Comparison of ENCODE assay signal across 15 cellular contexts in the genomic region with DNA sequence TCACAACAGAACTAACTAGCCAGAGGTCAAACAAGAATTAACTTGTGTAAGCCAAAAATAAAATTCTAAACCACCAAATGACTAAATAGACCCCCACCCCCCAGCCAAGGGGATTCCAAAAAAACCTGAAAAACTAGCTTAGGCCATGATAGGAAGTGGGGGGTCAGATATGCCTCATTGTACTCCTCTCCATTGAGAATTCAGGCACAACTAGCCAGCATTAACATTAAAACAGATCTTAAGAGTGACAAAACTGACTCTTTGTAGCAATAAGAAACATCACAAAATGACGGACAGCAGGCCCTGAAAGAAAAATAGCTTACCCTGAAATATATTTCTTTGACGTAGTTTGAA.
DNase-seq lines count a peak whose midpoint lies in the region; ATAC-seq, FAIRE-seq and TF ChIP-seq lines count a peak whose summit lies in the region.
"Had no signal": no experiment of that assay in that cellular context is flagged by ENCODE, and none has a peak within 500 bp of the region (broad histone marks: within the 10 kb centered on the region; RNA-seq: fewer than 3 reads in every experiment).

No MANE protein-coding gene starts in this region.

- no peaks in the 10 kb centered on the region for H3K9me3 Mint-ChIP-seq in activated naive CD4-positive, alpha-beta T cell treated with anti-CD3 and anti-CD28 coated beads, Interleukin-2, amount 10 ng/mL, durations not matched to agents 7 days and 5 days
- H3K9me3 Mint-ChIP-seq: CD4-positive, alpha-beta T cell had no signal

- H3K27ac ChIP-seq in H1 (ENCODE audit: low read depth, low read length): peak overlapping the region; percentile 60; the same call in 1 of the 2 replicates
- H3K27ac ChIP-seq in lower lobe of right lung: peak overlapping the region; percentile 78
- H3K27ac ChIP-seq in upper lobe of left lung: peak overlapping the region; percentile 47 to 67 (median 53)
- H3K27ac ChIP-seq: RWPE1, SJSA1 had no signal

- TF ChIP-seq RAD21 in H1 (IDR thresholded peaks at IDR 0.05 in 1 of 2, conservative IDR thresholded peaks at IDR 0.05 in 1 of 2; ENCODE audit: low read depth in 2 of 2, low read length in 2 of 2): no peak

- no peak; a peak in 1 of 3 replicates for TF ChIP-seq EP300 in H1 (IDR thresholded peaks at IDR 0.05; ENCODE audit: borderline replicate concordance in 1 of 2, low read depth in 2 of 2, low read length in 2 of 2)
- no peak for TF ChIP-seq EP300 in upper lobe of left lung (IDR thresholded peaks at IDR 0.05)

- no peak overlapping the region for H4K8ac ChIP-seq in H1 (ENCODE audit: extremely low read depth, insufficient read depth, low read length)

- TF ChIP-seq CTCF in H1 (IDR thresholded peaks at IDR 0.05; ENCODE audit: control extremely low read depth in 1 of 3, insufficient read depth in 1 of 3, low read depth in 1 of 3, low read length in 3 of 3) (no peak), lower lobe of right lung (IDR thresholded peaks at IDR 0.05) (no peak), upper lobe of left lung (IDR thresholded peaks at IDR 0.05) (no peak)

- WGBS in H1 (ENCODE audit: extremely low coverage in 1 of 2, insufficient coverage in 1 of 2, insufficient read length in 1 of 2, insufficient replicate concordance in 2 of 2, low coverage in 1 of 2, low lambda C conversion rate in 2 of 2, missing lambda C conversion rate in 1 of 2), 2 experiments: 52% methylated on average over 2 of the region's 2 CpGs; no CpG with 5 or more reads in 1 of the 2 experiments
- 79 to 89% methylated on average over 2 of the region's 2 CpGs for WGBS in upper lobe of left lung, 2 donors

- DNase-seq in ELF-1 (ENCODE audit: low read depth, low spot score) (peak; percentile 45), H1 (ENCODE audit: low read depth in 1 of 2, low spot score in 2 of 2) (peak in 1 of 2 experiments; percentile 5), lower lobe of right lung (no peak), upper lobe of left lung (no peak), putamen (ENCODE audit: low spot score) (no peak)
- DNase-seq in activated naive CD4-positive, alpha-beta T cell treated with anti-CD3 and anti-CD28 coated beads, Interleukin-2, amount 10 ng/mL, durations not matched to agents 7 days and 5 days: no peak
- DNase-seq: AML-193; CD4-positive, alpha-beta T cell; NCI-H146; NCI-H2107 had no signal

- H3K18ac ChIP-seq in H1 (ENCODE audit: extremely low read depth, low read length): no peak overlapping the region

- ATAC-seq in lower lobe of right lung (peak in 1 of 2 donors; percentile 47), upper lobe of left lung (ENCODE audit: low FRiP score in 2 of 2) (no peak), GM18909 (IDR thresholded peaks at IDR 0.05; ENCODE audit: poor library complexity, unreplicated experiment) (no peak)
- ATAC-seq: K562 had no signal

- no peak for FAIRE-seq in H1 (lab: Jason Lieb, UNC)
- FAIRE-seq: D721Med, K562 had no signal

- intact Hi-C loops in lower lobe of right lung (cut with DNase I): no loop called here

- H4K5ac ChIP-seq in H1 (ENCODE audit: insufficient read length, low read depth, low read length): no peak overlapping the region

- H3K27me3 ChIP-seq in H1 (replicated peaks in 1 of 4; ENCODE audit: control insufficient read depth in 3 of 4, extremely low read depth in 1 of 4, insufficient read depth in 3 of 4, low read length in 3 of 4) (no peaks in the 10 kb centered on the region), lower lobe of right lung (ENCODE audit: low read depth) (no peaks in the 10 kb centered on the region), upper lobe of left lung (no peaks in the 10 kb centered on the region)

- H3K14ac ChIP-seq in H1 (ENCODE audit: insufficient read length): no peak overlapping the region

- H3K9ac ChIP-seq in H1 (replicated peaks in 1 of 4; ENCODE audit: extremely low read depth in 1 of 4, low read depth in 3 of 4, low read length in 3 of 4): no peak overlapping the region

- H3K9me3 ChIP-seq in H1 (ENCODE audit: insufficient read depth in 2 of 2, low read depth in 1 of 2, low read length in 1 of 2) (no peaks in the 10 kb centered on the region), lower lobe of right lung (no peaks in the 10 kb centered on the region), upper lobe of left lung (no peaks in the 10 kb centered on the region)
- H3K9me3 ChIP-seq: SJSA1 had no signal

- peak overlapping the region; percentile 86; the same call in 1 of the 2 replicates for H2BK20ac ChIP-seq in H1 (ENCODE audit: low read length)

- H2BK5ac ChIP-seq in H1 (ENCODE audit: low read depth, low read length): peak overlapping the region; percentile 95

- no peak overlapping the region for H2BK15ac ChIP-seq in H1 (ENCODE audit: low read length)

- H3K56ac ChIP-seq in H1 (replicated peaks; ENCODE audit: insufficient read length, low read depth, low read length): no peak overlapping the region

- H3K79me2 ChIP-seq in H1 (ENCODE audit: control insufficient read depth in 1 of 2, insufficient read depth in 2 of 2, low read length in 2 of 2): no peaks in the 10 kb centered on the region

- H4K20me1 ChIP-seq in H1 (replicated peaks in 1 of 2; ENCODE audit: control insufficient read depth in 1 of 2, insufficient read depth in 2 of 2, low read length in 2 of 2): no peaks in the 10 kb centered on the region

- H2BK12ac ChIP-seq in H1 (ENCODE audit: low read depth, low read length): 0 out of 2 replicates have a peak overlapping the region, but pooled peaks have one; percentile 7

- H3K27me3 Mint-ChIP-seq in activated naive CD4-positive, alpha-beta T cell treated with anti-CD3 and anti-CD28 coated beads, Interleukin-2, amount 10 ng/mL, durations not matched to agents 7 days and 5 days: peaks cover 24% of the 10 kb centered on the region

- no peak overlapping the region for H3K4me3 Mint-ChIP-seq in activated naive CD4-positive, alpha-beta T cell treated with anti-CD3 and anti-CD28 coated beads, Interleukin-2, amount 10 ng/mL, durations not matched to agents 7 days and 5 days
- H3K4me3 Mint-ChIP-seq: CD4-positive, alpha-beta T cell had no signal

- peak overlapping the region; percentile 40 to 50 for H3K4me2 ChIP-seq in H1 (ENCODE audit: insufficient read depth in 1 of 2, low read depth in 2 of 2, low read length in 2 of 2)

- H3K27ac Mint-ChIP-seq in activated naive CD4-positive, alpha-beta T cell treated with anti-CD3 and anti-CD28 coated beads, Interleukin-2, amount 10 ng/mL, durations not matched to agents 7 days and 5 days: no peak overlapping the region
- H3K27ac Mint-ChIP-seq: CD4-positive, alpha-beta T cell had no signal

- no peak overlapping the region for H2AFZ ChIP-seq in H1 (ENCODE audit: low read length)

- H3K4me3 ChIP-seq in H1 (ENCODE audit: extremely low read depth in 1 of 4, insufficient read depth in 2 of 4, low read depth in 3 of 4, low read length in 4 of 4) (peak overlapping the region in 3 of 4 experiments; percentile 10 to 33 (median 14); a peak in 2 of 8 replicates), lower lobe of right lung (no peak overlapping the region), upper lobe of left lung (no peak overlapping the region)
- H3K4me3 ChIP-seq: K562, SJSA1 had no signal

- POLR2A ChIA-PET in H1 (lab: Charles Lee; ENCODE audit: partially characterized antibody): interaction anchor here (1.1 to 1.6 kb wide), 3 partner anchors 10 to 81 kb away, joined by 3 to 6 read pairs (median 4); no protein-coding TSS in a partner anchor

- H2BK120ac ChIP-seq in H1 (replicated peaks; ENCODE audit: low read depth, low read length): peak overlapping the region; percentile 39

- no peak overlapping the region for H4K91ac ChIP-seq in H1 (replicated peaks; ENCODE audit: insufficient read length, low read length)

- no peaks in the 10 kb centered on the region for H3K36me3 ChIP-seq in H1 (ENCODE audit: control insufficient read depth in 2 of 4, insufficient read depth in 4 of 4, low read length in 3 of 4)
- H3K36me3 ChIP-seq in lower lobe of right lung: no peaks in the 10 kb centered on the region
- H3K36me3 ChIP-seq in upper lobe of left lung: no peaks in the 10 kb centered on the region
- H3K36me3 ChIP-seq: SJSA1 had no signal

- H3K23ac ChIP-seq in H1 (ENCODE audit: insufficient read length): no peak overlapping the region

- no peaks in the 10 kb centered on the region for H3K36me3 Mint-ChIP-seq in activated naive CD4-positive, alpha-beta T cell treated with anti-CD3 and anti-CD28 coated beads, Interleukin-2, amount 10 ng/mL, durations not matched to agents 7 days and 5 days

- H3K79me1 ChIP-seq in H1 (ENCODE audit: low read depth, low read length): no peaks in the 10 kb centered on the region

- TF ChIP-seq POLR2A in H1 (IDR thresholded peaks at IDR 0.05; ENCODE audit: control extremely low read depth in 1 of 2, low read depth in 2 of 2, low read length in 2 of 2) (no peak), upper lobe of left lung (IDR thresholded peaks at IDR 0.05) (no peak)

- H3K4me1 Mint-ChIP-seq in activated naive CD4-positive, alpha-beta T cell treated with anti-CD3 and anti-CD28 coated beads, Interleukin-2, amount 10 ng/mL, durations not matched to agents 7 days and 5 days: no peaks in the 10 kb centered on the region

- H2AK5ac ChIP-seq in H1 (ENCODE audit: low read depth, low read length): no peak overlapping the region

- no peak overlapping the region for H3K4ac ChIP-seq in H1 (replicated peaks; ENCODE audit: insufficient read length, low read depth, low read length)

- H3K23me2 ChIP-seq in H1 (ENCODE audit: low read depth, low read length): no peaks in the 10 kb centered on the region

- CTCF ChIA-PET in H1 (lab: Charles Lee; ENCODE audit: partially characterized antibody): interaction anchor here (0.7 to 1.7 kb wide), 6 partner anchors 22 to 532 kb away, joined by 3 to 7 read pairs (median 4); no protein-coding TSS in a partner anchor
- CTCF ChIA-PET in activated naive CD4-positive, alpha-beta T cell treated with anti-CD3 and anti-CD28 coated beads, Interleukin-2, amount 10 ng/mL, durations not matched to agents 7 days and 5 days (lab: Charles Lee): no interaction called here

- H3K4me1 ChIP-seq in H1 (replicated peaks in 1 of 4; ENCODE audit: control insufficient read depth in 3 of 4, insufficient read depth in 4 of 4, low read length in 3 of 4): peaks cover 7 to 17% (median 15%) of the 10 kb centered on the region in 4 experiments; a peak in 6 of 7 replicates
- H3K4me1 ChIP-seq in lower lobe of right lung: peaks cover 4% of the 10 kb centered on the region
- H3K4me1 ChIP-seq in upper lobe of left lung: peaks cover 0 to 16% (median 3%) of the 10 kb centered on the region in 4 donors
- H3K4me1 ChIP-seq: SJSA1 had no signal

TF ChIP-seq in H1, 55 proteins besides CTCF, POLR2A, EP300 and RAD21:
- TF ChIP-seq RBBP5 (IDR thresholded peaks at IDR 0.05; ENCODE audit: borderline replicate concordance, low read depth, low read length) (no peak), SP1 (IDR thresholded peaks at IDR 0.05; ENCODE audit: low read depth, low read length) (peak; percentile 86)

Comparison
In these comparisons a context has a peak if more than half of its experiments do, and no peak if none do; other contexts are left out.
1. H3K4me3 ChIP-seq: peak in H1 (3 of 4); none in lower lobe of right lung (single experiment) and upper lobe of left lung (0 of 4).
2. Peak in every context shown above with its lines, with median percentiles within 50 percentile points of each other: H3K27ac ChIP-seq.